16 cellular contexts compared by ENCODE assay signal in genomic region chr9:20220286-20220685, GRCh38.
DNase-seq lines count a peak whose midpoint lies in the region; ATAC-seq and TF ChIP-seq lines count a peak whose summit lies in the region.
"Had no signal": no experiment of that assay in that cellular context is flagged by ENCODE, and none has a peak within 500 bp of the region (broad histone marks: within the 10 kb centered on the region; RNA-seq: fewer than 3 reads in every experiment).

No MANE protein-coding gene starts in this region.

- H3K36me3 Mint-ChIP-seq in activated naive CD8-positive, alpha-beta T cell treated with anti-CD3 and anti-CD28 coated beads for 36 hours, result peaks cover 2% of the 10 kb centered on the region
- H3K36me3 Mint-ChIP-seq: CD8-positive, alpha-beta memory T cell had no signal

- H3K4me3 Mint-ChIP-seq in activated naive CD8-positive, alpha-beta T cell treated with anti-CD3 and anti-CD28 coated beads for 36 hours, result no peak overlapping the region
- H3K4me3 Mint-ChIP-seq: CD8-positive, alpha-beta memory T cell; H9 had no signal

- H3K4me1 ChIP-seq in RWPE2 (ENCODE audit: insufficient read depth, poor library complexity, severe bottlenecking) (peaks cover 11% of the 10 kb centered on the region), osteoblast (ENCODE audit: insufficient read depth, low read length) (no peaks in the 10 kb centered on the region)

- peak; percentile 97 for DNase-seq in HCEC 1CT
- no peak for DNase-seq in RWPE2 (ENCODE audit: low spot score)
- peak; percentile 29 for DNase-seq in fibroblast of villous mesenchyme (ENCODE audit: low read depth)
- no peak for DNase-seq in osteoblast (ENCODE audit: insufficient read length, low spot score, missing footprints)
- DNase-seq in activated naive CD8-positive, alpha-beta T cell treated with anti-CD3 and anti-CD28 coated beads for 36 hours, result no peak
- no peak for DNase-seq in DMS153 treated with DMSO at 0.1 percent for 48 hours (lab: John Stamatoyannopoulos, UW; ENCODE audit: unreplicated experiment)
- DNase-seq in MG63, result no peak
- DNase-seq in Right ventricle myocardium superior, result no peak
- DNase-seq: CD8-positive, alpha-beta memory T cell; H9; NCI-H146; NCI-H2081 treated with DMSO at 0.1 percent for 48 hours; NK-92 treated with Interleukin-12 subunit alpha and Interleukin-12 subunit beta, amount 100 ng/mL, for 24 hours had no signal

- H3K4me1 Mint-ChIP-seq in activated naive CD8-positive, alpha-beta T cell treated with anti-CD3 and anti-CD28 coated beads for 36 hours, result peaks cover 4% of the 10 kb centered on the region

- ATAC-seq in RWPE2 (ENCODE audit: low read depth), result peak; percentile 79
- no peak for ATAC-seq in Right ventricle myocardium superior (ENCODE audit: poor library complexity)

- intact Hi-C loops in Right ventricle myocardium superior (cut with DNase I), result no loop called here

- peaks cover 9% of the 10 kb centered on the region for H3K9me3 Mint-ChIP-seq in activated naive CD8-positive, alpha-beta T cell treated with anti-CD3 and anti-CD28 coated beads for 36 hours
- H3K9me3 Mint-ChIP-seq: CD8-positive, alpha-beta memory T cell; H9 had no signal

- no peaks in the 10 kb centered on the region for H3K36me3 ChIP-seq in RWPE2 (ENCODE audit: low read depth)
- no peaks in the 10 kb centered on the region for H3K36me3 ChIP-seq in osteoblast (ENCODE audit: insufficient read depth, low read length)
- no peaks in the 10 kb centered on the region for H3K36me3 ChIP-seq in MG63
- H3K36me3 ChIP-seq: BLaER1 had no signal

- no peak for TF ChIP-seq CTCF in RWPE2 (IDR thresholded peaks at IDR 0.05; ENCODE audit: poor library complexity, severe bottlenecking)
- no peak for TF ChIP-seq CTCF in fibroblast of villous mesenchyme (IDR thresholded peaks at IDR 0.05; ENCODE audit: insufficient read depth, low read depth, low read length)
- no peak for TF ChIP-seq CTCF in osteoblast (IDR thresholded peaks at IDR 0.05; ENCODE audit: extremely low read depth, low read depth, low read length)

- H3K4me3 ChIP-seq in RWPE2 (ENCODE audit: severe bottlenecking) (no peak overlapping the region), fibroblast of villous mesenchyme (ENCODE audit: low read depth, low read length) (no peak overlapping the region), osteoblast (ENCODE audit: insufficient read depth, low read length) (no peak overlapping the region), MG63 (no peak overlapping the region)
- H3K4me3 ChIP-seq: BLaER1, SK-N-MC had no signal

- H3K4me2 ChIP-seq in osteoblast (ENCODE audit: insufficient read depth, low read length), result peak overlapping the region; percentile 22
- H3K4me2 ChIP-seq: BLaER1 had no signal

- no peaks in the 10 kb centered on the region for H3K9me3 ChIP-seq in RWPE2 (ENCODE audit: severe bottlenecking)
- no peaks in the 10 kb centered on the region for H3K9me3 ChIP-seq in osteoblast (ENCODE audit: low read depth, low read length)
- no peaks in the 10 kb centered on the region for H3K9me3 ChIP-seq in MG63
- H3K9me3 ChIP-seq: BLaER1 had no signal

- H3K27ac Mint-ChIP-seq in activated naive CD8-positive, alpha-beta T cell treated with anti-CD3 and anti-CD28 coated beads for 36 hours, result no peak overlapping the region
- H3K27ac Mint-ChIP-seq: CD8-positive, alpha-beta memory T cell; H9 had no signal

- H3K27me3 Mint-ChIP-seq in activated naive CD8-positive, alpha-beta T cell treated with anti-CD3 and anti-CD28 coated beads for 36 hours, result no peaks in the 10 kb centered on the region
- H3K27me3 Mint-ChIP-seq: CD8-positive, alpha-beta memory T cell had no signal

- H3K79me2 ChIP-seq in osteoblast (ENCODE audit: insufficient read depth, low read length), result no peaks in the 10 kb centered on the region

- no peaks in the 10 kb centered on the region for H3K27me3 ChIP-seq in RWPE2 (ENCODE audit: insufficient read depth, poor library complexity, severe bottlenecking)
- peaks cover 5% of the 10 kb centered on the region for H3K27me3 ChIP-seq in osteoblast (ENCODE audit: insufficient read depth, low read length)
- no peaks in the 10 kb centered on the region for H3K27me3 ChIP-seq in MG63
- H3K27me3 ChIP-seq: BLaER1 had no signal

- H4K20me1 ChIP-seq in osteoblast (ENCODE audit: insufficient read depth, low read length), result no peaks in the 10 kb centered on the region
- H4K20me1 ChIP-seq: BLaER1 had no signal

- H3K27ac ChIP-seq in RWPE2 (ENCODE audit: poor library complexity, severe bottlenecking) (peak overlapping the region; percentile 62), osteoblast (ENCODE audit: low read depth, low read length) (no peak overlapping the region)
- H3K27ac ChIP-seq: BLaER1, RWPE1, SK-N-MC had no signal

- peak overlapping the region; percentile 18 for H2AFZ ChIP-seq in osteoblast (ENCODE audit: low read length)

Comparison
In these comparisons a context has a peak if more than half of its experiments do, and no peak if none do; other contexts are left out.
1. DNase-seq: peak in HCEC 1CT (single experiment) and fibroblast of villous mesenchyme (single experiment); none in RWPE2 (single experiment), osteoblast (single experiment), activated naive CD8-positive, alpha-beta T cell treated with anti-CD3 and anti-CD28 coated beads for 36 hours (single experiment), DMS153 treated with DMSO at 0.1 percent for 48 hours (single experiment), MG63 (single experiment) and Right ventricle myocardium superior (single experiment).